Comparison of ENCODE assay signal across 1 cellular context in genomic region chr12:91574975-91575374, GRCh38.
TF ChIP-seq lines count a peak whose summit lies in the region.

No MANE protein-coding gene starts in this region.

TF ChIP-seq in GM23338, 12 proteins besides CTCF, POLR2A, EP300 and RAD21 (continued from another document):
- TF ChIP-seq REST (IDR thresholded peaks at IDR 0.05; ENCODE audit: unreplicated experiment) (no peak), CREB1 (CRISPR knock-in tag; IDR thresholded peaks at IDR 0.05; ENCODE audit: low read depth) (no peak), ZNF114 (CRISPR knock-in tag; IDR thresholded peaks at IDR 0.05) (no peak), ETS1 (IDR thresholded peaks at IDR 0.05) (no peak), EZH2 (IDR thresholded peaks at IDR 0.05; ENCODE audit: low read depth, unreplicated experiment) (no peak), EZH2phosphoT487 (IDR thresholded peaks at IDR 0.05; ENCODE audit: unreplicated experiment) (no peak), POLR2AphosphoS5 (IDR thresholded peaks at IDR 0.05; ENCODE audit: low read depth) (no peak)
